ENCODE assay signal across 19 cellular contexts in genomic region chr22:29715705-29716104, GRCh38. TPM values are rescaled to one million over a fixed set of nuclear protein-coding genes. Genes with fewer than 3 reads are reported as not detected.
DNase-seq lines count a peak whose midpoint lies in the region; ATAC-seq and TF ChIP-seq lines count a peak whose summit lies in the region.
"Had no signal": no experiment of that assay in that cellular context is flagged by ENCODE, and none has a peak within 500 bp of the region (broad histone marks: within the 10 kb centered on the region; RNA-seq: fewer than 3 reads in every experiment).

No MANE protein-coding gene starts in this region.

- no peaks in the 10 kb centered on the region for H3K9me3 Mint-ChIP-seq in endodermal cell
- H3K9me3 Mint-ChIP-seq: CD4-positive, alpha-beta memory T cell; GM23338 had no signal

- H3K4me3 Mint-ChIP-seq in endodermal cell = no peak overlapping the region
- H3K4me3 Mint-ChIP-seq: CD4-positive, alpha-beta memory T cell; GM23338 had no signal

- no peak overlapping the region for H3K4me3 ChIP-seq in endodermal cell (ENCODE audit: low read length)
- no peak overlapping the region for H3K4me3 ChIP-seq in lower leg skin (ENCODE audit: low read depth, poor library complexity, severe bottlenecking)
- H3K4me3 ChIP-seq: A549, BLaER1, GM12878, GM23338 had no signal

- peak overlapping the region; percentile 12 for H3K27ac ChIP-seq in endodermal cell (ENCODE audit: low read depth, low read length)
- H3K27ac ChIP-seq: 22Rv1, A549, BLaER1 had no signal

- H3K9me3 ChIP-seq in endodermal cell (ENCODE audit: control insufficient read depth, low read length) = no peaks in the 10 kb centered on the region
- H3K9me3 ChIP-seq: A549, BLaER1 had no signal

- H3K27ac Mint-ChIP-seq in endodermal cell = no peak overlapping the region
- H3K27ac Mint-ChIP-seq: CD14-positive monocyte; CD4-positive, alpha-beta memory T cell; GM23338 had no signal

- no peaks in the 10 kb centered on the region for H3K4me1 ChIP-seq in endodermal cell (ENCODE audit: control insufficient read depth, insufficient read depth, low read length)

- H3K36me3 Mint-ChIP-seq in endodermal cell (ENCODE audit: low read depth) = no peaks in the 10 kb centered on the region
- H3K36me3 Mint-ChIP-seq: CD14-positive monocyte; CD4-positive, alpha-beta memory T cell had no signal

- TF ChIP-seq CTCF in endodermal cell (conservative IDR thresholded peaks at IDR 0.05) (no peak), lower leg skin (IDR thresholded peaks at IDR 0.05) (no peak)

- no peak for TF ChIP-seq POLR2A in lower leg skin (IDR thresholded peaks at IDR 0.05)

- ATAC-seq in GM19035 (IDR thresholded peaks at IDR 0.05; ENCODE audit: unreplicated experiment) (no peak), left colon (no peak)
- ATAC-seq: A549, GM12878, GM23338 had no signal

- WGBS in endodermal cell (ENCODE audit: insufficient coverage in 1 of 2, insufficient read length in 1 of 2), 2 experiments = 81 to 86% methylated on average over 4 to 5 of the region's 5 CpGs
- WGBS in lower leg skin, 2 donors = 75 to 78% methylated on average over 5 of the region's 5 CpGs

- peak; percentile 68 for DNase-seq in DMS 273 (lab: John Stamatoyannopoulos, UW; ENCODE audit: unreplicated experiment)
- DNase-seq in DMS 273 treated with DMSO at 0.1 percent for 48 hours (lab: John Stamatoyannopoulos, UW) = no peak
- peak; percentile 84 for DNase-seq in NCI-H69 (lab: John Stamatoyannopoulos, UW)
- no peak for DNase-seq in endodermal cell
- no peak for DNase-seq in left colon
- no peak for DNase-seq in lower leg skin (ENCODE audit: low spot score in 2 of 2)
- DNase-seq: AML-193; CD4-positive, alpha-beta memory T cell; DND-41; EL; HCEC 1CT had no signal

- H3K9ac ChIP-seq in endodermal cell (ENCODE audit: extremely low read depth, low read length, poor library complexity, severe bottlenecking) = no peak overlapping the region
- H3K9ac ChIP-seq: BLaER1 had no signal

- peaks cover 35% of the 10 kb centered on the region for H3K27me3 ChIP-seq in endodermal cell (ENCODE audit: control insufficient read depth, insufficient read depth, low read length, poor library complexity, severe bottlenecking)

- H3K27me3 Mint-ChIP-seq in endodermal cell (ENCODE audit: insufficient read depth) = peaks cover 40% of the 10 kb centered on the region

- intact Hi-C loops in left colon (cut with DNase I, micrococcal nuclease) (no loop called here), lower leg skin (cut with DNase I; ENCODE audit: low total_unique reads) (no loop called here)

- no peaks in the 10 kb centered on the region for H3K4me1 Mint-ChIP-seq in endodermal cell
- H3K4me1 Mint-ChIP-seq: CD14-positive monocyte had no signal

- H3K36me3 ChIP-seq in endodermal cell (ENCODE audit: control insufficient read depth, insufficient read depth, low read length) = no peaks in the 10 kb centered on the region
- H3K36me3 ChIP-seq: BLaER1 had no signal

RNA-seq across cellular contexts. Expression of gene CABP7, which starts 4.1 kb away (rescaled TPM):
- under 1 TPM in 1 of 2 donors, not detected in 1; 0.26 TPM for total RNA-seq in endodermal cell
- polyA plus RNA-seq in endodermal cell (2013, experiment 1 of 2) = 17.0 TPM
- 13.5 TPM for polyA plus RNA-seq in endodermal cell (2013, experiment 2 of 2)
- total RNA-seq in left colon = under 1 TPM in 1 of 2 donors, not detected in 1; 0.12 TPM
- not detected for total RNA-seq in lower leg skin
- total RNA-seq: CD4-positive, alpha-beta memory T cell; HT-29 had no signal

RNA-seq across cellular contexts. Expression of gene ZMAT5, which starts 51.1 kb away (rescaled TPM):
- 10 to 100 TPM; 15.5 to 22.5 TPM for total RNA-seq in endodermal cell
- polyA plus RNA-seq in endodermal cell (2013, experiment 1 of 2) = 25.9 TPM
- polyA plus RNA-seq in endodermal cell (2013, experiment 2 of 2) = 22.2 TPM
- total RNA-seq in left colon = 10 to 100 TPM; 12.7 TPM
- 10 to 100 TPM; 17.2 to 30.1 (median 21.8) TPM for total RNA-seq in lower leg skin

RNA-seq across cellular contexts. Expression of gene UQCR10, which starts 51.5 kb away (rescaled TPM):
- total RNA-seq in endodermal cell (100 to 1,000 TPM; 111 to 120 TPM), left colon (100 to 1,000 TPM; 157 to 198 TPM), lower leg skin (10 to 100 TPM; 23.1 to 65.8 (median 44.3) TPM)
- polyA plus RNA-seq in endodermal cell (2013, experiment 1 of 2) = 143 TPM
- polyA plus RNA-seq in endodermal cell (2013, experiment 2 of 2) = 125 TPM

Comparison
In these comparisons a context has a peak if more than half of its experiments do, and no peak if none do; other contexts are left out.
1. DNase-seq: peak in DMS 273 (single experiment) and NCI-H69 (single experiment); none in DMS 273 treated with DMSO at 0.1 percent for 48 hours (single experiment), endodermal cell (single experiment), left colon (0 of 2) and lower leg skin (0 of 2).